26 cellular contexts compared by ENCODE assay signal in the genomic region with DNA sequence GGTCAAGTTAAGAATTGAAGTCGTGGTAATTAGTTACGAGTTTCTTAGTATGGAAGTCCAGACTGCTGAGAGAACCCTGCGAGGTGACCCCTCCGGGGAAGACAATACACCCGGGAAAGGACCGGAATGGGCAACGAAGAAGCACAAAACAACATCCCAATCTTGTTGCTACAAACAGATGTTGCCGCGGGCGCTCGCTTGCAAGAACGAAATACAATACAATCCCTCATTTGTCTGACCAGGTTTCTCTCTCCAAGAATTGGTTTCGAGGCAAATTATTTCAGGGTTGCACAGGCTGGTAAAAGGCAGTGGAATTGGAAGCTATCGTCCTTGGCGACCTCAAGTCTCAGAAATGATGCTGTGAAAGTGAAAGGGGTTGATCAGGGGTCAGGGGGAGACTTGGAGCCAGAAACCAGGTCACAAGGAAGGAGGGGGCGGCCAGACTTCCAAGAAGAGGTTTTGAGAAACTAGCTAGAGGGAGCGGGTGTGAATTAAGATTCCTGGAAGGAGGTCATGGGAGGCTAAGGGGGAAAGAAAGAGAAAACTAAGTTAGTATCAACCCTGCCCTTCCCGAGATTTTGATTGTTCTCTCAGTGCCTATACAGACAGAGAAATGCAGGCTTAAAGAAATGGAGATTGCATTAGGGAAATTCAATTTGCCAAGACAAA.
A peak's percentile ranks its signal among the peaks of the same experiment; 100 is the strongest.
DNase-seq lines count a peak whose midpoint lies in the region; ATAC-seq and TF ChIP-seq lines count a peak whose summit lies in the region.
"Had no signal": no experiment of that assay in that cellular context is flagged by ENCODE, and none has a peak within 500 bp of the region (broad histone marks: within the 10 kb centered on the region; RNA-seq: fewer than 3 reads in every experiment).

No MANE protein-coding gene starts in this region.

- CTCF ChIA-PET in mammary epithelial cell (lab: Charles Lee; ENCODE audit: low non-redundant PET), result no interaction called here

- peak; percentile 35 for DNase-seq in mammary epithelial cell
- DNase-seq in iPS-NIHi11 (ENCODE audit: low spot score), result peak; percentile 39
- DNase-seq in sciatic nerve (ENCODE audit: low spot score), result no peak
- DNase-seq in COR-L47 (lab: John Stamatoyannopoulos, UW), result no peak
- no peak for DNase-seq in NCI-H226
- DNase-seq: activated CD8-positive, alpha-beta T cell treated with anti-CD3 and anti-CD28 coated beads, Interleukin-2, amount 10 ng/mL, durations not matched to agents 7 days and 5 days; activated T-cell treated with anti-CD3 and anti-CD28 coated beads, Interleukin-2, amount 50 U/mL, for 48 hours; CD8-positive, alpha-beta T cell; dermis blood vessel endothelial cell; NCI-H1048; NCI-H2107; NCI-H774; PC-9; right cardiac atrium; SJCRH30; stimulated activated CD4-positive, alpha-beta T cell treated with anti-CD3 and anti-CD28 coated beads, Interleukin-1b, Interleukin-23, amount 100 ng/mL, for 48 hours; stimulated activated naive CD8-positive, alpha-beta T cell treated with anti-CD3 and anti-CD28 coated beads, Interleukin-15, amount 100 ng/mL, for 72 hours; T-helper 2 cell; upper lobe of left lung had no signal

- in situ Hi-C loops in mammary epithelial cell (cut with MboI; ENCODE audit: low sequenced_read_pairs in 2 of 2), result no loop called here

- peak overlapping the region; percentile 60 for H3K4me2 ChIP-seq in mammary epithelial cell (ENCODE audit: insufficient read depth, low read depth, low read length)
- H3K4me2 ChIP-seq: PC-9 had no signal

- H3K9me3 ChIP-seq in HUES48 (ENCODE audit: control insufficient read depth, insufficient read depth, low read length) (no peaks in the 10 kb centered on the region), mammary epithelial cell (replicated peaks; ENCODE audit: insufficient read depth, low read length) (no peaks in the 10 kb centered on the region)
- H3K9me3 ChIP-seq: SJCRH30, upper lobe of left lung had no signal

- H4K20me1 ChIP-seq in mammary epithelial cell (ENCODE audit: insufficient read depth, low read length), result no peaks in the 10 kb centered on the region

- peak overlapping the region; percentile 31; the same call in 1 of the 2 replicates for H3K4me3 ChIP-seq in HUES48 (ENCODE audit: low read depth, low read length)
- no peak overlapping the region for H3K4me3 ChIP-seq in mammary epithelial cell (replicated peaks in 1 of 3; ENCODE audit: insufficient read depth in 1 of 3, low read depth in 2 of 3, low read length in 3 of 3)
- H3K4me3 ChIP-seq: lung, PC-9, SJCRH30, upper lobe of left lung had no signal

- no peak for TF ChIP-seq CTCF in mammary epithelial cell (conservative IDR thresholded peaks at IDR 0.05 in 1 of 2, IDR thresholded peaks at IDR 0.05 in 1 of 2; ENCODE audit: extremely low read depth in 1 of 2, insufficient read depth in 1 of 2, low read depth in 1 of 2, low read length in 2 of 2)

- intact Hi-C loops in mammary epithelial cell (cut with micrococcal nuclease), result no loop called here
- intact Hi-C loops in sciatic nerve (cut with DNase I), result no loop called here

- 10% methylated on average over 15 of the region's 18 CpGs for WGBS in mammary epithelial cell (ENCODE audit: low coverage, missing lambda C conversion rate)

- H3K27ac ChIP-seq in HUES48 (ENCODE audit: low read depth, low read length) (peak overlapping the region; percentile 87), mammary epithelial cell (ENCODE audit: insufficient read depth, low read depth, low read length) (no peak overlapping the region)
- H3K27ac ChIP-seq: HL-60, PC-9, SJCRH30, upper lobe of left lung had no signal

- H2AFZ ChIP-seq in mammary epithelial cell (ENCODE audit: low read depth, low read length), result peak overlapping the region; percentile 75
- H2AFZ ChIP-seq: PC-9 had no signal

- H3K27me3 ChIP-seq in HUES48 (ENCODE audit: control insufficient read depth, insufficient read depth, low read length) (no peaks in the 10 kb centered on the region), mammary epithelial cell (ENCODE audit: insufficient read depth, low read length) (no peaks in the 10 kb centered on the region)
- H3K27me3 ChIP-seq: SJCRH30, upper lobe of left lung had no signal

- H3K4me1 ChIP-seq in HUES48 (ENCODE audit: control insufficient read depth, insufficient read depth, low read length) (peaks cover 23% of the 10 kb centered on the region), mammary epithelial cell (ENCODE audit: insufficient read depth, low read length) (peaks cover 7% of the 10 kb centered on the region)
- H3K4me1 ChIP-seq: SJCRH30, upper lobe of left lung had no signal

- no peaks in the 10 kb centered on the region for H3K79me2 ChIP-seq in mammary epithelial cell (ENCODE audit: insufficient read depth, low read length)

- ATAC-seq in sciatic nerve (peak; percentile 71), HG03571 (IDR thresholded peaks at IDR 0.05; ENCODE audit: unreplicated experiment) (no peak), GM21723 (IDR thresholded peaks at IDR 0.05; ENCODE audit: unreplicated experiment) (no peak)
- ATAC-seq: activated CD8-positive, alpha-beta T cell treated with anti-CD3 and anti-CD28 coated beads, Interleukin-2, amount 10 ng/mL, durations not matched to agents 7 days and 5 days; activated naive CD4-positive, alpha-beta T cell treated with anti-CD3 and anti-CD28 coated beads, Interleukin-2, amount 50 U/mL, for 72 hours; CD8-positive, alpha-beta T cell; esophagus mucosa; stimulated activated naive CD8-positive, alpha-beta T cell treated with anti-CD3 and anti-CD28 coated beads, Interleukin-15, amount 100 ng/mL, for 72 hours had no signal

- dilution Hi-C loops in mammary epithelial cell (cut with HindIII; ENCODE audit: low sequenced_read_pairs), result no loop called here

- BruUV-seq in mammary epithelial cell (replicated peaks; lab: Mats Ljungman, UMichigan), result no TSS peak

- H3K9ac ChIP-seq in HUES48 (ENCODE audit: low read depth, low read length) (peak overlapping the region; percentile 30; the same call in 1 of the 2 replicates), mammary epithelial cell (ENCODE audit: insufficient read depth, low read length) (no peak overlapping the region)

- H3K36me3 ChIP-seq in HUES48 (ENCODE audit: control insufficient read depth, insufficient read depth, low read length) (no peaks in the 10 kb centered on the region), mammary epithelial cell (ENCODE audit: insufficient read depth, low read length) (no peaks in the 10 kb centered on the region)
- H3K36me3 ChIP-seq: SJCRH30, upper lobe of left lung had no signal

Comparison
In these comparisons a context has a peak if more than half of its experiments do, and no peak if none do; other contexts are left out.
1. DNase-seq: peak in mammary epithelial cell (single experiment) and iPS-NIHi11 (single experiment); none in sciatic nerve (single experiment), COR-L47 (single experiment) and NCI-H226 (single experiment).